In the genomic region with DNA sequence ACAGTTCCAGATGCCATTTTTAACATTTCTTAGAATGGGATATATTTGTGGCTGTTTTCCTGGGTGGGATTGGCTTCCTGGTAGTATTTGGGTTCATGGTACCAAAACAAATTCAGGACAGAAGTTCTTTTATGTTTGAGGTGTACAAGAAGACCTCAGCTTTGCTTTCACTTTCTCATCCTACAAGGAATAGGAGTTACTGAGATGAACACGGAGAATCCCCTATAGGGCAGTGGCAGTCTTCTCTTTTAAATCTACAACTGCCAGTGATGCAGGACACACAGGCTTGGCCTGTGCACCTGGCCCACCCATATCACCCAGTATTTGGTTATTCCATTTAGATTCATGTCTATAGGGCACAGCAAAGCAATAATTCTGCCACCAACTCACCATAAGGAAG, we compare ENCODE assay signal across 11 cellular contexts. TPM values are rescaled to one million over a fixed set of nuclear protein-coding genes. Genes with fewer than 3 reads are reported as not detected.
DNase-seq lines count a peak whose midpoint lies in the region; ATAC-seq, FAIRE-seq and TF ChIP-seq lines count a peak whose summit lies in the region.
"Had no signal": no experiment of that assay in that cellular context is flagged by ENCODE, and none has a peak within 500 bp of the region (broad histone marks: within the 10 kb centered on the region; RNA-seq: fewer than 3 reads in every experiment).

No MANE protein-coding gene starts in this region.

- no peak for DNase-seq in natural killer cell
- no peak for DNase-seq in DMS79 treated with DMSO at 0.1 percent for 48 hours (lab: John Stamatoyannopoulos, UW)
- DNase-seq in superior temporal gyrus (ENCODE audit: extremely low spot score), result no peak
- DNase-seq in kidney, result no peak
- DNase-seq: activated T-cell treated with anti-CD3 and anti-CD28 coated beads, Interleukin-2, amount 50 U/mL, for 1 hour; colonic mucosa; NCI-H1694 had no signal

- no peak overlapping the region for H3K4me3 Mint-ChIP-seq in natural killer cell

- H3K27ac Mint-ChIP-seq in natural killer cell, result peak overlapping the region; percentile 15 to 21

- no peak overlapping the region for H3K4me3 ChIP-seq in kidney (ENCODE audit: low read length in 2 of 2)
- H3K4me3 ChIP-seq: colonic mucosa, SJSA1 had no signal

- TF ChIP-seq CTCF in natural killer cell (IDR thresholded peaks at IDR 0.05) (no peak), kidney (IDR thresholded peaks at IDR 0.05; ENCODE audit: borderline replicate concordance, extremely low read depth, insufficient read depth) (no peak)

- H3K36me3 Mint-ChIP-seq in natural killer cell, result peaks cover 26% of the 10 kb centered on the region

- H3K9me3 Mint-ChIP-seq in natural killer cell, result peaks cover 3 to 21% of the 10 kb centered on the region in 2 donors

- FAIRE-seq in kidney (lab: Jason Lieb, UNC), result no peak

- H3K4me1 Mint-ChIP-seq in natural killer cell, result peaks cover 45 to 50% of the 10 kb centered on the region in 2 donors

- no peaks in the 10 kb centered on the region for H3K36me3 ChIP-seq in kidney (ENCODE audit: control insufficient read depth in 1 of 2, insufficient read depth in 2 of 2, low read length in 2 of 2)
- H3K36me3 ChIP-seq: colonic mucosa, SJSA1 had no signal

- H3K27me3 Mint-ChIP-seq in natural killer cell (ENCODE audit: low read depth in 2 of 2), result no peaks in the 10 kb centered on the region

- H3K9me3 ChIP-seq in kidney (ENCODE audit: control insufficient read depth in 1 of 2, low read length in 2 of 2), result peaks cover 0 to 10% of the 10 kb centered on the region in 2 donors
- H3K9me3 ChIP-seq: colonic mucosa, SJSA1 had no signal

- no peaks in the 10 kb centered on the region for H3K4me1 ChIP-seq in kidney (ENCODE audit: control insufficient read depth in 1 of 2, insufficient read depth in 1 of 2, low read depth in 1 of 2, low read length in 2 of 2)
- H3K4me1 ChIP-seq: colonic mucosa, SJSA1 had no signal

- ATAC-seq in GM18868 (IDR thresholded peaks at IDR 0.05; ENCODE audit: unreplicated experiment) (peak; percentile 88), GM21447 (IDR thresholded peaks at IDR 0.05; ENCODE audit: unreplicated experiment) (peak; percentile 87), HG03135 (IDR thresholded peaks at IDR 0.05; ENCODE audit: unreplicated experiment) (peak; percentile 64), natural killer cell (no peak)

- no peak overlapping the region for H3K9ac ChIP-seq in kidney (ENCODE audit: low read length in 2 of 2)

- no peak overlapping the region for H3K27ac ChIP-seq in kidney (ENCODE audit: low read depth in 2 of 2, low read length in 2 of 2)
- H3K27ac ChIP-seq: colonic mucosa, SJSA1 had no signal

- intact Hi-C loops in natural killer cell (cut with micrococcal nuclease), result no loop called here
- intact Hi-C loops in kidney (cut with DNase I), result no loop called here

RNA-seq across cellular contexts. Expression of a gene that starts 35.2 kb away (rescaled TPM):
- total RNA-seq in natural killer cell (10 to 100 TPM; 16.0 to 29.4 (median 26.3) TPM), kidney (15.1 TPM)
- 1.9 TPM for polyA plus RNA-seq in kidney (ENCODE audit: insufficient read depth, low read depth, low replicate concordance)

Comparison
In these comparisons a context has a peak if more than half of its experiments do, and no peak if none do; other contexts are left out.
1. ATAC-seq: peak in GM18868 (single experiment), GM21447 (single experiment) and HG03135 (single experiment); none in natural killer cell (0 of 3).